Comparison of ENCODE assay signal across 29 cellular contexts in the genomic region with DNA sequence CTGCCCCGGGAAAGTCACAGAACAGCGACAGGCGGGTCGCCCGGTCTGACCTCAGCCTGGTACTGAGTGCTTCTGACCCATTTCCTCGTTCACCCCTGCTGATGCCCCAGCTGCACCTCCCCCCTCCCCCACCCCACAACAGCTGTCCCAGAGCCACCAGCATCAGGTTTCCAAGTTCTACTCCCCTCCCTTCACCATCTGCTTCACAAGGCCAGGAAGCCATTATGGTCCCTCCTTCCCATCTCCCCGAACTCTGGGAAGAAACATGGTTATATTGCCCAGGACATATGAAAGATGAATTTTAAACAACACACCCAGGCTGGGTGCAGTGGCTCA.
DNase-seq lines count a peak whose midpoint lies in the region; ATAC-seq, FAIRE-seq and TF ChIP-seq lines count a peak whose summit lies in the region.
"Had no signal": no experiment of that assay in that cellular context is flagged by ENCODE, and none has a peak within 500 bp of the region (broad histone marks: within the 10 kb centered on the region; RNA-seq: fewer than 3 reads in every experiment).

No MANE protein-coding gene starts in this region.

- no peak for TF ChIP-seq EP300 in GM12878 (IDR thresholded peaks at IDR 0.05; ENCODE audit: borderline replicate concordance in 1 of 2, control insufficient read depth in 1 of 2, low read depth in 2 of 2, low read length in 2 of 2)

- no peak for TF ChIP-seq POLR2A in GM12878 (IDR thresholded peaks at IDR 0.05; ENCODE audit: low read depth, low read length)

- no peak overlapping the region for H3K27ac Mint-ChIP-seq in activated CD8-positive, alpha-beta T cell treated with anti-CD3 and anti-CD28 coated beads, Interleukin-2, amount 10 ng/mL, durations not matched to agents 7 days and 5 days
- H3K27ac Mint-ChIP-seq: activated CD4-positive, alpha-beta memory T cell treated with anti-CD3 and anti-CD28 coated beads for 36 hours; activated naive CD4-positive, alpha-beta T cell treated with anti-CD3 and anti-CD28 coated beads, Interleukin-2, amount 50 U/mL, for 72 hours; activated T-helper 2 cell treated with anti-CD3 and anti-CD28 coated beads, Interferon-gamma antibody, Interleukin-2, Interleukin-4, amounts not matched to agents 10 μg/mL and 5 μg/mL and 100 μg/mL, durations not matched to agents 14 hours and 24 hours and 36 hours; effector memory CD8-positive, alpha-beta T cell had no signal

- peak overlapping the region in 3 of 11 experiments; percentile 19 to 33 (median 25); a peak in 2 of 22 replicates for H3K9ac ChIP-seq in BLaER1 treated with 17β-estradiol and CSF1 and Interleukin-3, amounts not matched to agents 10 nM and 100 nM
- H3K9ac ChIP-seq in GM12878 (ENCODE audit: control insufficient read depth, insufficient read depth, low read length) = no peak overlapping the region

- peak overlapping the region; percentile 66 to 97 (median 88) for H3K4me2 ChIP-seq in BLaER1 treated with 17β-estradiol and CSF1 and Interleukin-3, amounts not matched to agents 10 nM and 100 nM
- peak overlapping the region; percentile 68; the same call in 1 of the 2 replicates for H3K4me2 ChIP-seq in GM12878 (ENCODE audit: control insufficient read depth, insufficient read depth)

- H3K4me3 Mint-ChIP-seq in activated CD8-positive, alpha-beta T cell treated with anti-CD3 and anti-CD28 coated beads, Interleukin-2, amount 10 ng/mL, durations not matched to agents 7 days and 5 days = no peak overlapping the region
- H3K4me3 Mint-ChIP-seq: activated CD4-positive, alpha-beta memory T cell treated with anti-CD3 and anti-CD28 coated beads for 36 hours had no signal

- H3K9me3 Mint-ChIP-seq in activated CD8-positive, alpha-beta T cell treated with anti-CD3 and anti-CD28 coated beads, Interleukin-2, amount 10 ng/mL, durations not matched to agents 7 days and 5 days (ENCODE audit: insufficient read depth) = no peaks in the 10 kb centered on the region
- H3K9me3 Mint-ChIP-seq: activated CD4-positive, alpha-beta memory T cell treated with anti-CD3 and anti-CD28 coated beads for 36 hours; effector memory CD8-positive, alpha-beta T cell had no signal

- peaks cover under 1 to 6% (median 4%) of the 10 kb centered on the region in 11 experiments; a peak in 17 of 22 replicates for H3K9me3 ChIP-seq in BLaER1 treated with 17β-estradiol and CSF1 and Interleukin-3, amounts not matched to agents 10 nM and 100 nM (replicated peaks in 1 of 11)
- no peaks in the 10 kb centered on the region for H3K9me3 ChIP-seq in GM12878 (replicated peaks; ENCODE audit: control insufficient read depth, insufficient read depth, low read length)

- H2AFZ ChIP-seq in GM12878 (ENCODE audit: control insufficient read depth, low read depth, low read length) = no peak overlapping the region

- no peak for FAIRE-seq in GM12878 (lab: Jason Lieb, UNC)
- FAIRE-seq: small intestine, TTC549 had no signal

- intact Hi-C loops in GM12878 (cut with micrococcal nuclease; ENCODE audit: unreplicated experiment) = no loop called here

- H4K20me1 ChIP-seq in BLaER1 treated with 17β-estradiol and CSF1 and Interleukin-3, amounts not matched to agents 10 nM and 100 nM = no peaks in the 10 kb centered on the region
- no peaks in the 10 kb centered on the region for H4K20me1 ChIP-seq in GM12878 (ENCODE audit: control insufficient read depth, insufficient read depth)

- RAD21 ChIA-PET in GM12878 (lab: Charles Lee; ENCODE audit: unreplicated experiment) = interaction anchor here (1.8 to 1.9 kb wide), 2 partner anchors 132 to 901 kb away, joined by 5 to 7 read pairs; no protein-coding TSS in a partner anchor

- POLR2A ChIA-PET in GM12878 (lab: Charles Lee) = no interaction called here
- POLR2A ChIA-PET in activated CD8-positive, alpha-beta T cell treated with anti-CD3 and anti-CD28 coated beads, Interleukin-2, amount 10 ng/mL, durations not matched to agents 7 days and 5 days (lab: Charles Lee) = no interaction called here

- H3K27ac ChIP-seq in BLaER1 treated with 17β-estradiol and CSF1 and Interleukin-3, amounts not matched to agents 10 nM and 100 nM = 0 out of 22 replicates have a peak overlapping the region, but pooled peaks of 2 of the 11 experiments have one; percentile 3 to 16
- H3K27ac ChIP-seq in GM12878 (ENCODE audit: control insufficient read depth, insufficient read depth) = no peak overlapping the region
- H3K27ac ChIP-seq: coronary artery, foreskin keratinocyte, heart right ventricle, SJSA1 had no signal

- peaks cover 6% of the 10 kb centered on the region for H3K27me3 Mint-ChIP-seq in activated CD8-positive, alpha-beta T cell treated with anti-CD3 and anti-CD28 coated beads, Interleukin-2, amount 10 ng/mL, durations not matched to agents 7 days and 5 days (ENCODE audit: low read depth)

- WGBS in GM12878 (ENCODE audit: insufficient coverage, insufficient replicate concordance, low lambda C conversion rate, missing lambda C conversion rate) = 62% methylated on average over 7 of the region's 7 CpGs

- peaks cover 8 to 20% (median 12%) of the 10 kb centered on the region in 10 experiments; a peak in 19 of 20 replicates for H3K4me1 ChIP-seq in BLaER1 treated with 17β-estradiol and CSF1 and Interleukin-3, amounts not matched to agents 10 nM and 100 nM
- peaks cover 5% of the 10 kb centered on the region for H3K4me1 ChIP-seq in GM12878 (ENCODE audit: control insufficient read depth, insufficient read depth, low read length)
- H3K4me1 ChIP-seq: foreskin keratinocyte, SJSA1 had no signal

- CTCF ChIA-PET in GM12878 (lab: Yijun Ruan, JAX) = interaction anchor here (0.6 to 2.9 kb wide), 9 partner anchors 24 to 905 kb away, joined by 3 to 38 read pairs (median 4); no protein-coding TSS in a partner anchor
- CTCF ChIA-PET in activated CD8-positive, alpha-beta T cell treated with anti-CD3 and anti-CD28 coated beads, Interleukin-2, amount 10 ng/mL, durations not matched to agents 7 days and 5 days (lab: Charles Lee) = interaction anchor here (1.0 to 2.5 kb wide), 4 partner anchors 24 to 903 kb away, joined by 3 to 8 read pairs (median 4); no protein-coding TSS in a partner anchor

- TF ChIP-seq RAD21 in GM12878 (IDR thresholded peaks at IDR 0.05; ENCODE audit: insufficient read depth, low read depth, low read length) = no peak

- H3K79me2 ChIP-seq in GM12878 (ENCODE audit: control insufficient read depth, insufficient read depth, low read length) = no peaks in the 10 kb centered on the region

- BruUV-seq in GM12878 (replicated peaks; lab: Mats Ljungman, UMichigan) = no TSS peak

- TF ChIP-seq CTCF in GM12878 (IDR thresholded peaks at IDR 0.05 in 2 of 3, conservative IDR thresholded peaks at IDR 0.05 in 1 of 3; ENCODE audit: control insufficient read depth in 2 of 3, extremely low read depth in 1 of 3, insufficient read depth in 1 of 3, low read depth in 3 of 3, low read length in 3 of 3) = no peak

- no peak for ATAC-seq in GM12878
- ATAC-seq in activated CD8-positive, alpha-beta T cell treated with anti-CD3 and anti-CD28 coated beads, Interleukin-2, amount 10 ng/mL, durations not matched to agents 7 days and 5 days = no peak
- ATAC-seq: activated CD4-positive, CD25-positive, alpha-beta regulatory T cell treated with anti-CD3 and anti-CD28 coated beads, Interleukin-2, amount 50 U/mL, for 24 hours; foreskin keratinocyte; left colon had no signal

- peaks cover 0 to 11% (median 0%) of the 10 kb centered on the region in 11 experiments; a peak in 6 of 22 replicates for H3K27me3 ChIP-seq in BLaER1 treated with 17β-estradiol and CSF1 and Interleukin-3, amounts not matched to agents 10 nM and 100 nM
- H3K27me3 ChIP-seq in GM12878 (replicated peaks in 1 of 2; ENCODE audit: control insufficient read depth in 2 of 2, insufficient read depth in 2 of 2, low read length in 1 of 2) = no peaks in the 10 kb centered on the region
- H3K27me3 ChIP-seq: foreskin keratinocyte, SJSA1 had no signal

- SMC1A ChIA-PET in GM12878 (lab: Charles Lee; ENCODE audit: uncharacterized antibody, unreplicated experiment) = interaction anchor here (2.1 to 3.7 kb wide), 2 partner anchors 54 to 905 kb away, joined by 5 to 21 read pairs; no protein-coding TSS in a partner anchor

- in situ Hi-C loops in GM12878 (cut with MboI) (no loop called here), ACHN (cut with HindIII; ENCODE audit: low pct_ligation_motif_present, low pct_unique_long_range_greater_than_20kb, low sequenced_read_pairs) (no loop called here)

- peak overlapping the region in 3 of 10 experiments; percentile 20 to 61 (median 55); a peak in 2 of 20 replicates for H3K4me3 ChIP-seq in BLaER1 treated with 17β-estradiol and CSF1 and Interleukin-3, amounts not matched to agents 10 nM and 100 nM
- H3K4me3 ChIP-seq in GM12878 = no peak overlapping the region
- H3K4me3 ChIP-seq: SJSA1 had no signal

- no peaks in the 10 kb centered on the region for H3K36me3 Mint-ChIP-seq in activated CD8-positive, alpha-beta T cell treated with anti-CD3 and anti-CD28 coated beads, Interleukin-2, amount 10 ng/mL, durations not matched to agents 7 days and 5 days (ENCODE audit: low read depth)
- H3K36me3 Mint-ChIP-seq: activated CD4-positive, alpha-beta memory T cell treated with anti-CD3 and anti-CD28 coated beads for 36 hours; activated naive CD4-positive, alpha-beta T cell treated with anti-CD3 and anti-CD28 coated beads, Interleukin-2, amount 50 U/mL, for 72 hours; immature natural killer cell had no signal

- peak; percentile 26 for DNase-seq in LHCN-M2 (ENCODE audit: low read depth)
- DNase-seq in GM12878 (ENCODE audit: low read depth, low spot score) = no peak
- DNase-seq in myocyte (ENCODE audit: low read depth) = peak; percentile 27
- DNase-seq in activated naive CD4-positive, alpha-beta T cell (lab: John Stamatoyannopoulos, UW) = no peak
- DNase-seq in ACHN = no peak
- no peak for DNase-seq in activated CD8-positive, alpha-beta T cell treated with anti-CD3 and anti-CD28 coated beads, Interleukin-2, amount 10 ng/mL, durations not matched to agents 7 days and 5 days
- DNase-seq in activated CD4-positive, alpha-beta T cell treated with anti-CD3 and anti-CD28 coated beads for 48 hours = no peak
- DNase-seq: activated CD4-positive, alpha-beta memory T cell treated with anti-CD3 and anti-CD28 coated beads for 36 hours; activated CD8-positive, alpha-beta memory T cell treated with anti-CD3 and anti-CD28 coated beads, Interleukin-2, amount 50 U/mL, for 48 hours; COR-L47; DMS79; effector memory CD8-positive, alpha-beta T cell; erythroblast; foreskin keratinocyte; heart right ventricle; immature natural killer cell; left colon; NCI-H774; small intestine; stimulated activated CD4-positive, alpha-beta T cell treated with anti-CD3 and anti-CD28 coated beads, Interleukin-1b, Interleukin-23, amount 100 ng/mL, for 48 hours; stimulated activated CD8-positive, alpha-beta memory T cell treated with anti-CD3 and anti-CD28 coated beads, Interleukin-4, amount 100 ng/mL, for 48 hours; trophoblast cell had no signal

- peaks cover 9% of the 10 kb centered on the region for H3K4me1 Mint-ChIP-seq in activated CD8-positive, alpha-beta T cell treated with anti-CD3 and anti-CD28 coated beads, Interleukin-2, amount 10 ng/mL, durations not matched to agents 7 days and 5 days (ENCODE audit: low read depth)

- H3K36me3 ChIP-seq in BLaER1 treated with 17β-estradiol and CSF1 and Interleukin-3, amounts not matched to agents 10 nM and 100 nM = no peaks in the 10 kb centered on the region
- no peaks in the 10 kb centered on the region for H3K36me3 ChIP-seq in GM12878 (ENCODE audit: control insufficient read depth in 2 of 2, insufficient read depth in 2 of 2, low read length in 1 of 2)
- H3K36me3 ChIP-seq: heart right ventricle, SJSA1 had no signal

TF ChIP-seq in GM12878, 131 proteins besides CTCF, POLR2A, EP300 and RAD21 (continues in another document):
- TF ChIP-seq FOXK2 (IDR thresholded peaks at IDR 0.05) = no peak

Comparison
In these comparisons a context has a peak if more than half of its experiments do, and no peak if none do; other contexts are left out.
1. DNase-seq: peak in LHCN-M2 (single experiment) and myocyte (single experiment); none in GM12878 (single experiment), activated naive CD4-positive, alpha-beta T cell (0 of 4), ACHN (single experiment), activated CD8-positive, alpha-beta T cell treated with anti-CD3 and anti-CD28 coated beads, Interleukin-2, amount 10 ng/mL, durations not matched to agents 7 days and 5 days (single experiment) and activated CD4-positive, alpha-beta T cell treated with anti-CD3 and anti-CD28 coated beads for 48 hours (single experiment).